In genomic region chr9:75892168-75892901, GRCh38 we compare ENCODE assay signal across 1 cellular context.
TF ChIP-seq lines count a peak whose summit lies in the region.

No MANE protein-coding gene starts in this region.

TF ChIP-seq in IMR-90, 13 proteins besides CTCF, POLR2A, EP300 and RAD21 (continued from another document):
- TF ChIP-seq, protein P1, sequence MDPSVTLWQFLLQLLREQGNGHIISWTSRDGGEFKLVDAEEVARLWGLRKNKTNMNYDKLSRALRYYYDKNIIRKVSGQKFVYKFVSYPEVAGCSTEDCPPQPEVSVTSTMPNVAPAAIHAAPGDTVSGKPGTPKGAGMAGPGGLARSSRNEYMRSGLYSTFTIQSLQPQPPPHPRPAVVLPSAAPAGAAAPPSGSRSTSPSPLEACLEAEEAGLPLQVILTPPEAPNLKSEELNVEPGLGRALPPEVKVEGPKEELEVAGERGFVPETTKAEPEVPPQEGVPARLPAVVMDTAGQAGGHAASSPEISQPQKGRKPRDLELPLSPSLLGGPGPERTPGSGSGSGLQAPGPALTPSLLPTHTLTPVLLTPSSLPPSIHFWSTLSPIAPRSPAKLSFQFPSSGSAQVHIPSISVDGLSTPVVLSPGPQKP (IDR thresholded peaks at IDR 0.05; ENCODE audit: borderline replicate concordance, low read depth, low read length): no peak
- TF ChIP-seq RCOR1 (IDR thresholded peaks at IDR 0.05; ENCODE audit: insufficient replicate concordance, low read length) (no peak), CHD1 (IDR thresholded peaks at IDR 0.05; ENCODE audit: low read depth, low read length) (no peak), SMC3 (IDR thresholded peaks at IDR 0.05; ENCODE audit: low read depth, low read length) (no peak), MAFK (IDR thresholded peaks at IDR 0.05; ENCODE audit: low read depth, low read length) (no peak), NFE2L2 (IDR thresholded peaks at IDR 0.05; ENCODE audit: low read depth, low read length) (no peak), USF2 (IDR thresholded peaks at IDR 0.05; ENCODE audit: low read depth, low read length) (no peak)
